ENCODE assay signal across 6 cellular contexts in the genomic region with DNA sequence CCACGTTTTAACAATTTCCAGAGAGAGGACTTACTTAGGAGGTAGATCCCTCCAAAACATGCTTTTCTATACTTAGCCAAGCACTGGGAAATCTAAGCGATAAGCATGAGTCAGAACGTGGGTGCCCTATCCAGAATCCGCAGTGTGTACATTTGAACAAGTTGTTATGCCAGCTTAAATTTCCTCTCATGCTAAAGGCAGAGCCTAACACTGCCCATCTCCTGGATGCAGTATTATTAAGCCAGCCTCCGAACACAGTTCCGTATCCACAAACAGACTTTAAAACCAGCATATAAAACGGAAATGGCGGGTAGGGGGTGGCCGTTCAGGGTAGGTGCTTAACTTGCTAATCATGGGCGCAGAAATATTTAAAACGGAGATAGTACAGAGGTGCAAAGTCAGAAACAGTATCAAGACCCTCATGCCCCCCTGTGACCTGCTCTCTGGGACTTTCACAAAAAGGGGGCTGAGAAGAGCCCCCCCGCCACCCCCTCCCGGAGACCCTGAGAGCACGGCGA. TPM values are rescaled to one million over a fixed set of nuclear protein-coding genes. Genes with fewer than 3 reads are reported as not detected.
DNase-seq lines count a peak whose midpoint lies in the region; ATAC-seq, FAIRE-seq and TF ChIP-seq lines count a peak whose summit lies in the region.

No MANE protein-coding gene starts in this region.

- no peak for TF ChIP-seq CTCF in bronchial epithelial cell (IDR thresholded peaks at IDR 0.05; ENCODE audit: insufficient read depth, low read length, severe bottlenecking)

- H3K27me3 ChIP-seq in bronchial epithelial cell (ENCODE audit: control insufficient read depth, insufficient read depth, low read length) (no peaks in the 10 kb centered on the region), muscle layer of colon (ENCODE audit: control insufficient read depth in 1 of 2, insufficient read depth in 2 of 2, low read length in 2 of 2) (no peaks in the 10 kb centered on the region)

- no peak for FAIRE-seq in bronchial epithelial cell (lab: Jason Lieb, UNC)

- H3K4me3 ChIP-seq in bronchial epithelial cell (ENCODE audit: low read depth, low read length) (peak overlapping the region; percentile 46), muscle layer of colon (ENCODE audit: low read depth in 1 of 2, low read length in 2 of 2) (peak overlapping the region; percentile 73 to 82)

- peak overlapping the region; percentile 66 for H3K9ac ChIP-seq in muscle layer of colon (ENCODE audit: low read length)

- peaks cover 15% of the 10 kb centered on the region for H3K4me1 ChIP-seq in muscle layer of colon (ENCODE audit: insufficient read depth, low read length)

- no peak for ATAC-seq in HG03039 (IDR thresholded peaks at IDR 0.05; ENCODE audit: unreplicated experiment)

- H3K9me3 ChIP-seq in muscle layer of colon (ENCODE audit: low read length): no peaks in the 10 kb centered on the region

- H3K27ac ChIP-seq in muscle layer of colon (ENCODE audit: low read depth, low read length): peak overlapping the region; percentile 82

- H3K36me3 ChIP-seq in bronchial epithelial cell (ENCODE audit: control insufficient read depth, insufficient read depth, low read length) (no peaks in the 10 kb centered on the region), muscle layer of colon (ENCODE audit: insufficient read depth, low read length) (no peaks in the 10 kb centered on the region)

- DNase-seq in DMS 273 (lab: John Stamatoyannopoulos, UW; ENCODE audit: unreplicated experiment): peak; percentile 78
- peak; percentile 34 for DNase-seq in NCI-H2029 (lab: John Stamatoyannopoulos, UW)
- DNase-seq in bronchial epithelial cell (ENCODE audit: low read depth): peak; percentile 78
- no peak for DNase-seq in HuH-7 (ENCODE audit: low spot score)

RNA-seq across cellular contexts. Expression of a gene that starts 1.0 kb away (rescaled TPM):
- not detected in 2 replicates for total RNA-seq in bronchial epithelial cell

RNA-seq across cellular contexts. Expression of a gene that starts 1.0 kb away (rescaled TPM):
- total RNA-seq in bronchial epithelial cell: under 0.01 and 0.38 TPM in 2 replicates

RNA-seq across cellular contexts. Expression of a gene that starts 38.5 kb away (rescaled TPM):
- 31.6 TPM in 2 replicates for total RNA-seq in bronchial epithelial cell

RNA-seq across cellular contexts. Expression of a gene that starts 42.3 kb away (rescaled TPM):
- 0.64 and 1.1 TPM in 2 replicates for total RNA-seq in bronchial epithelial cell

RNA-seq across cellular contexts. Expression of a gene that starts 46.8 kb away (rescaled TPM):
- 118 and 346 TPM in 2 replicates for total RNA-seq in bronchial epithelial cell
